In genomic region chr10:86439544-86439943, GRCh38 we compare ENCODE assay signal across 7 cellular contexts.
A peak's percentile ranks its signal among the peaks of the same experiment; 100 is the strongest.
DNase-seq lines count a peak whose midpoint lies in the region; ATAC-seq and FAIRE-seq lines count a peak whose summit lies in the region.

No MANE protein-coding gene starts in this region.

- in situ Hi-C loops in GM23248 (cut with MboI): no loop called here

- H4K20me1 ChIP-seq in GM23248 (ENCODE audit: insufficient read depth): peaks cover 6% of the 10 kb centered on the region; the same call in 1 of the 2 replicates

- WGBS in GM23248 (ENCODE audit: low coverage in 1 of 2, low lambda C conversion rate in 2 of 2, missing lambda C conversion rate in 2 of 2), 2 experiments: 6 to 13% methylated on average over 1 of the region's 1 CpG
- WGBS in small intestine, 3 donors: 0 to 9% (median 8%) methylated on average over 1 of the region's 1 CpG

- intact Hi-C loops in head of caudate nucleus (cut with DNase I): no loop called here

- ATAC-seq in GM21737 (IDR thresholded peaks at IDR 0.05; ENCODE audit: unreplicated experiment): no peak

- no peaks in the 10 kb centered on the region for H3K27me3 ChIP-seq in GM23248 (replicated peaks; ENCODE audit: insufficient read depth)
- H3K27me3 ChIP-seq in small intestine (ENCODE audit: control insufficient read depth in 2 of 2, insufficient read depth in 2 of 2, low read length in 2 of 2): no peaks in the 10 kb centered on the region

- no peak overlapping the region for H3K4me2 ChIP-seq in GM23248 (ENCODE audit: unreplicated experiment)

- H3K4me1 ChIP-seq in GM23248 (ENCODE audit: insufficient read depth) (peaks cover 33% of the 10 kb centered on the region), small intestine (ENCODE audit: control insufficient read depth in 2 of 2, insufficient read depth in 1 of 2, low read depth in 1 of 2, low read length in 1 of 2) (peaks cover 6 to 10% of the 10 kb centered on the region in 2 donors)

- FAIRE-seq in small intestine (lab: Jason Lieb, UNC): no peak

- H2AFZ ChIP-seq in GM23248: no peak overlapping the region

- H3K27ac ChIP-seq in GM23248: peak overlapping the region; percentile 80
- H3K27ac ChIP-seq in small intestine (ENCODE audit: low read depth in 1 of 2, low read length in 1 of 2): peak overlapping the region in 1 of 2 donors; percentile 7

- peaks cover 17% of the 10 kb centered on the region for H3K79me2 ChIP-seq in GM23248 (ENCODE audit: insufficient read depth)

- H3K9me2 ChIP-seq in GM23248 (ENCODE audit: insufficient read depth): no peaks in the 10 kb centered on the region

- H3K9me3 ChIP-seq in GM23248 (ENCODE audit: low read depth) (no peaks in the 10 kb centered on the region), small intestine (ENCODE audit: control insufficient read depth, low read depth) (no peaks in the 10 kb centered on the region)

- peaks cover 48% of the 10 kb centered on the region for H3K36me3 ChIP-seq in GM23248 (ENCODE audit: low read depth)
- peaks cover 5 to 17% of the 10 kb centered on the region in 2 donors for H3K36me3 ChIP-seq in small intestine (ENCODE audit: control insufficient read depth in 2 of 2, insufficient read depth in 2 of 2, low read length in 2 of 2)

- peaks cover 39% of the 10 kb centered on the region for H3F3A ChIP-seq in GM23248 (ENCODE audit: insufficient read depth)

- H3K4me3 ChIP-seq in GM23248: no peak overlapping the region
- no peak overlapping the region for H3K4me3 ChIP-seq in small intestine (ENCODE audit: low read depth in 1 of 2, low read length in 2 of 2)

- H3K9ac ChIP-seq in GM23248: no peak overlapping the region

- peak; percentile 89 for DNase-seq in GM23248
- DNase-seq in SKM-1 treated with dmso at 0.1 percent for 144 hours (lab: John Stamatoyannopoulos, UW; ENCODE audit: unreplicated experiment): peak; percentile 75
- DNase-seq in head of caudate nucleus: peak in 40 of 42 donors; percentile 7 to 76 (median 50)
- DNase-seq in small intestine: peak; percentile 59
- no peak for DNase-seq in stimulated activated CD4-positive, alpha-beta T cell treated with anti-CD3 and anti-CD28 coated beads, Interleukin-4, amount 100 ng/mL, for 24 hours
- no peak for DNase-seq in NCI-H1436 (lab: John Stamatoyannopoulos, UW)

Comparison
In these comparisons a context has a peak if more than half of its experiments do, and no peak if none do; other contexts are left out.
1. DNase-seq: peak in GM23248 (single experiment), SKM-1 treated with dmso at 0.1 percent for 144 hours (single experiment), head of caudate nucleus (40 of 42) and small intestine (single experiment); none in stimulated activated CD4-positive, alpha-beta T cell treated with anti-CD3 and anti-CD28 coated beads, Interleukin-4, amount 100 ng/mL, for 24 hours (single experiment) and NCI-H1436 (single experiment).